11 cellular contexts compared by ENCODE assay signal in the genomic region with DNA sequence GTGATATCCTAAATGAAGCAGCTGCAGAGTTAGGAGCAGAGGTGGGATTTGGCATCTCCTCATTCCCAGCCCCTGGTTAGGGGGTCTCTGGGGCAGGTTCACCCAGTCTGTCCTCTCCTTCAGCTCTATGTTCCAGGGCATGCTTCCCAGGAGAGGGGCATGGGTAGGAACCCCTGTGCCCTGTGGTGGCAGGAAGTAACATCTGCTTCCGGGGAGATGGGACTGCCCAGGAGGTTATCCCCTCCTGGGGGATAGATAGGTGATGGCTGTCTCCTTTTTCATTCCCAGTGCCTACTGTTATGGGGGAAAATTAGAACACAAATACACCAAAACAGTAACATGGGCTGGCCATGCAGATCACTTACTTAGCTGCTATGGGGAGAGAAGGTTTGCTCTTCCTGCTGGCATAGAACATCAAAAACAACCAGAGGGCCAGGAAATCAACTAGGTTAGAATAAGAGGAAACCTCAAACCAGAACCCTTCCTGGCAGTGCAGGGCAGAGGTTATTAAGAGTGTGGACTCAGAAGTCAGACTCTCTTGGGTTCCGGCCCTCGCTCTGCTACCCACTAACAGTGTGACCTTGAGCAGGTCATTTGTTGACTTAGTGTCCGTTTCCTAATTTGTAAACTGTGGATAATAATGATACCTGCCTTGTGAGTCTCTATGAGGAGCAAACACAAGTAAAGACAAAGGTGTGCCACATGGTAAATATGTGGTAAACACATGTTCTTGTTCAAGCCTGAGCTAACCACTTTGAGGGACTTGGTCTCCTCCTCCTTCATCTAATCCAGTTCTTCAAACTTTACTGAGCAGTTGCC.
DNase-seq lines count a peak whose midpoint lies in the region; ATAC-seq and TF ChIP-seq lines count a peak whose summit lies in the region.
"Had no signal": no experiment of that assay in that cellular context is flagged by ENCODE, and none has a peak within 500 bp of the region (broad histone marks: within the 10 kb centered on the region; RNA-seq: fewer than 3 reads in every experiment).

No MANE protein-coding gene starts in this region.

- no peaks in the 10 kb centered on the region for H3K9me3 Mint-ChIP-seq in CD4-positive, alpha-beta T cell

- no peaks in the 10 kb centered on the region for H3K9me3 ChIP-seq in CD4-positive, alpha-beta T cell (ENCODE audit: control insufficient read depth, low read length)

- no peaks in the 10 kb centered on the region for H3K27me3 Mint-ChIP-seq in CD4-positive, alpha-beta T cell

- no peaks in the 10 kb centered on the region for H3K36me3 Mint-ChIP-seq in CD4-positive, alpha-beta T cell (ENCODE audit: low read depth)

- CTCF ChIA-PET in CD4-positive, alpha-beta T cell (lab: Charles Lee) = interaction anchor here (0.5 kb wide), 1 partner anchor 216 kb away, joined by 3 read pairs; no protein-coding TSS in a partner anchor

- peak in 5 of 10 experiments; percentile 10 to 33 (median 18) for DNase-seq in CD4-positive, alpha-beta T cell
- DNase-seq in left lobe of liver (ENCODE audit: low spot score) (no peak), omental fat pad (ENCODE audit: low spot score) (no peak), NCI-H226 (no peak), GM13977 (ENCODE audit: low spot score) (no peak), OCI-M1 (lab: John Stamatoyannopoulos, UW) (no peak)
- DNase-seq: mesendoderm had no signal

- in situ Hi-C loops in GM13977 (cut with MboI; ENCODE audit: low pct_unique_long_range_greater_than_20kb, low sequenced_read_pairs, unreplicated experiment) = no loop called here

- peaks cover 77% of the 10 kb centered on the region for H3K4me1 Mint-ChIP-seq in CD4-positive, alpha-beta T cell (ENCODE audit: low read depth)

- ATAC-seq in CD4-positive, alpha-beta T cell (ENCODE audit: poor library complexity) = peak; percentile 84
- peak; percentile 56 for ATAC-seq in GM19452 (IDR thresholded peaks at IDR 0.05; ENCODE audit: unreplicated experiment)
- ATAC-seq in left lobe of liver = peak; percentile 34
- no peak for ATAC-seq in omental fat pad (ENCODE audit: low FRiP score)
- ATAC-seq: sciatic nerve had no signal

- POLR2A ChIA-PET in CD4-positive, alpha-beta T cell (lab: Charles Lee) = interaction anchor here (0.6 to 3.5 kb wide), 13 partner anchors 9 to 158 kb away, joined by 3 to 53 read pairs (median 4); a partner anchor contains a TSS

- H3K27me3 ChIP-seq in CD4-positive, alpha-beta T cell (ENCODE audit: control insufficient read depth, insufficient read depth, low read length) = no peaks in the 10 kb centered on the region

- H3K27ac Mint-ChIP-seq in CD4-positive, alpha-beta T cell = peak overlapping the region; percentile 60

- intact Hi-C loops in CD4-positive, alpha-beta T cell (cut with DNase I, micrococcal nuclease) = loop anchor here in 1 of 2 experiments (1.0 to 10.0 kb wide), 5 partner anchors 83 to 156 kb away; no protein-coding TSS in a partner anchor

- peak overlapping the region; percentile 57 for H3K4me3 Mint-ChIP-seq in CD4-positive, alpha-beta T cell

- H3K27ac ChIP-seq in CD4-positive, alpha-beta T cell (ENCODE audit: low read depth, low read length) = peak overlapping the region; percentile 3
- H3K27ac ChIP-seq in VCaP = peak overlapping the region; percentile 94
- H3K27ac ChIP-seq: coronary artery had no signal

- TF ChIP-seq CTCF in CD4-positive, alpha-beta T cell (IDR thresholded peaks at IDR 0.05) = no peak
- TF ChIP-seq CTCF in VCaP (conservative IDR thresholded peaks at IDR 0.05) = no peak
- no peak for TF ChIP-seq CTCF in omental fat pad (IDR thresholded peaks at IDR 0.05)
- no peak for TF ChIP-seq CTCF in GM13977 (IDR thresholded peaks at IDR 0.05; ENCODE audit: extremely low read depth, insufficient read depth, missing control alignments)
